In genomic region chr1:207825296-207825695, GRCh38 we compare ENCODE assay signal across 8 cellular contexts.
DNase-seq lines count a peak whose midpoint lies in the region; ATAC-seq, FAIRE-seq and TF ChIP-seq lines count a peak whose summit lies in the region.

No MANE protein-coding gene starts in this region.

- CTCF ChIA-PET in CD8-positive, alpha-beta memory T cell (lab: Charles Lee): interaction anchor here (1.0 to 28.2 kb wide), 5 partner anchors 21 to 138 kb away, joined by 3 to 435 read pairs (median 39); no protein-coding TSS in a partner anchor

- H3K36me3 ChIP-seq in CD8-positive, alpha-beta memory T cell (ENCODE audit: insufficient read depth, low read length): no peaks in the 10 kb centered on the region
- peaks cover 0 to 17% (median 0%) of the 10 kb centered on the region in 3 donors for H3K36me3 ChIP-seq in esophagus squamous epithelium
- H3K36me3 ChIP-seq in skeletal muscle satellite cell (ENCODE audit: insufficient read depth, low read length): peaks cover 2% of the 10 kb centered on the region

- no peaks in the 10 kb centered on the region for H3K27me3 ChIP-seq in CD8-positive, alpha-beta memory T cell (ENCODE audit: insufficient read depth, low read length, poor library complexity, severe bottlenecking)
- H3K27me3 ChIP-seq in esophagus squamous epithelium: no peaks in the 10 kb centered on the region
- no peaks in the 10 kb centered on the region for H3K27me3 ChIP-seq in skeletal muscle satellite cell (ENCODE audit: control insufficient read depth, insufficient read depth, low read length)

- H3K27ac ChIP-seq in CD8-positive, alpha-beta memory T cell (ENCODE audit: low read depth, low read length): peak overlapping the region; percentile 90
- peak overlapping the region; percentile 90 to 98 (median 96) for H3K27ac ChIP-seq in esophagus squamous epithelium

- peak overlapping the region; percentile 71 for H3K4me2 ChIP-seq in skeletal muscle satellite cell (ENCODE audit: low read length)

- H3K4me3 ChIP-seq in CD8-positive, alpha-beta memory T cell (ENCODE audit: low read length): peak overlapping the region; percentile 59
- peak overlapping the region in 3 of 4 donors; percentile 25 to 75 (median 33) for H3K4me3 ChIP-seq in esophagus squamous epithelium
- H3K4me3 ChIP-seq in skeletal muscle satellite cell (ENCODE audit: low read length): peak overlapping the region; percentile 55

- TF ChIP-seq POLR2A in esophagus squamous epithelium (IDR thresholded peaks at IDR 0.05): no peak

- H3K27ac Mint-ChIP-seq in CD8-positive, alpha-beta memory T cell: peak overlapping the region; percentile 96 to 99 (median 98)
- H3K27ac Mint-ChIP-seq in T-helper 17 cell: peak overlapping the region; percentile 88

- ATAC-seq in T-helper 17 cell: no peak
- ATAC-seq in GM19397 (IDR thresholded peaks at IDR 0.05; ENCODE audit: unreplicated experiment): no peak

- FAIRE-seq in urothelium cell line (lab: Jason Lieb, UNC): no peak

- H3K36me3 Mint-ChIP-seq in CD8-positive, alpha-beta memory T cell: peaks cover 0 to 27% (median 9%) of the 10 kb centered on the region in 3 donors
- H3K36me3 Mint-ChIP-seq in T-helper 17 cell (ENCODE audit: low read depth): peaks cover 9% of the 10 kb centered on the region

- no peaks in the 10 kb centered on the region for H3K9me3 ChIP-seq in CD8-positive, alpha-beta memory T cell (ENCODE audit: low read length)
- no peaks in the 10 kb centered on the region for H3K9me3 ChIP-seq in T-helper 17 cell (ENCODE audit: control insufficient read depth, low read length, poor library complexity, severe bottlenecking)
- H3K9me3 ChIP-seq in esophagus squamous epithelium: no peaks in the 10 kb centered on the region
- H3K9me3 ChIP-seq in skeletal muscle satellite cell (replicated peaks; ENCODE audit: low read length): no peaks in the 10 kb centered on the region

- H3K4me3 Mint-ChIP-seq in CD8-positive, alpha-beta memory T cell: peak overlapping the region; percentile 70 to 90 (median 82)
- peak overlapping the region; percentile 75 for H3K4me3 Mint-ChIP-seq in T-helper 17 cell

- POLR2A ChIA-PET in CD8-positive, alpha-beta memory T cell (lab: Charles Lee): interaction anchor here (1.0 to 2.6 kb wide), 3 partner anchors 42 to 59 kb away, joined by 4 to 20 read pairs (median 6); no protein-coding TSS in a partner anchor

- intact Hi-C loops in esophagus squamous epithelium (cut with DNase I): loop anchor here (5.0 to 10.0 kb wide), 2 partner anchors 42 to 140 kb away; no protein-coding TSS in a partner anchor

- H3K9me3 Mint-ChIP-seq in CD8-positive, alpha-beta memory T cell: peaks cover 0 to 3% (median 0%) of the 10 kb centered on the region in 5 donors

- peak overlapping the region; percentile 70 for H3K9ac ChIP-seq in skeletal muscle satellite cell (ENCODE audit: low read depth, low read length)

- peaks cover 4% of the 10 kb centered on the region in 2 donors for H3K27me3 Mint-ChIP-seq in CD8-positive, alpha-beta memory T cell
- no peaks in the 10 kb centered on the region for H3K27me3 Mint-ChIP-seq in T-helper 17 cell

- H3K4me1 ChIP-seq in CD8-positive, alpha-beta memory T cell (ENCODE audit: insufficient read depth, low read length): peaks cover 78% of the 10 kb centered on the region
- H3K4me1 ChIP-seq in esophagus squamous epithelium (peaks cover 35 to 95% (median 63%) of the 10 kb centered on the region in 3 donors), skeletal muscle satellite cell (ENCODE audit: control insufficient read depth, insufficient read depth, low read length) (peaks cover 58% of the 10 kb centered on the region)

- WGBS in esophagus squamous epithelium, 2 donors: 36 to 74% methylated on average over 1 to 3 of the region's 3 CpGs

- DNase-seq in CD8-positive, alpha-beta memory T cell: no peak
- DNase-seq in T-helper 17 cell: no peak
- DNase-seq in esophagus squamous epithelium (lab: John Stamatoyannopoulos, UW): no peak
- no peak for DNase-seq in retina
- no peak for DNase-seq in COLO668 (lab: John Stamatoyannopoulos, UW; ENCODE audit: unreplicated experiment)
- DNase-seq in urothelium cell line (ENCODE audit: low spot score): no peak

- peaks cover 74 to 99% (median 93%) of the 10 kb centered on the region in 3 donors for H3K4me1 Mint-ChIP-seq in CD8-positive, alpha-beta memory T cell
- peaks cover 71% of the 10 kb centered on the region for H3K4me1 Mint-ChIP-seq in T-helper 17 cell

- no peak for TF ChIP-seq CTCF in esophagus squamous epithelium (IDR thresholded peaks at IDR 0.05)
